In genomic region chr2:119025013-119025412, GRCh38 we compare ENCODE assay signal across 17 cellular contexts.
"Had no signal": no experiment of that assay in that cellular context is flagged by ENCODE, and none has a peak within 500 bp of the region (broad histone marks: within the 10 kb centered on the region; RNA-seq: fewer than 3 reads in every experiment).

No MANE protein-coding gene starts in this region.

- H3K4me1 ChIP-seq: lower lobe of right lung, prostate gland, right atrium auricular region, tibial artery had no signal

- DNase-seq: cortex of kidney; effector memory CD8-positive, alpha-beta T cell; erythroblast; hypothalamus; immature natural killer cell; kidney glomerular epithelial cell; left ventricle myocardium superior; lower lobe of right lung; naive B cell; stimulated activated CD4-positive, alpha-beta T cell treated with anti-CD3 and anti-CD28 coated beads, Interleukin-2, amount 100 ng/mL, for 24 hours; stimulated activated CD4-positive, alpha-beta T cell treated with anti-CD3 and anti-CD28 coated beads, Interleukin-4, amount 100 ng/mL, for 24 hours; stimulated activated naive CD8-positive, alpha-beta T cell treated with anti-CD3 and anti-CD28 coated beads, Interleukin-15, Interleukin-2, amounts not matched to agents 100 U/mL and 50 U/mL, for 24 hours; substantia nigra; testis; tibial artery had no signal

- H3K4me3 ChIP-seq: lower lobe of right lung, prostate gland, right atrium auricular region, testis, tibial artery had no signal

- H3K36me3 ChIP-seq: lower lobe of right lung, prostate gland, right atrium auricular region, tibial artery had no signal

- H3K9me3 ChIP-seq: lower lobe of right lung, prostate gland, right atrium auricular region, testis, tibial artery had no signal

- H3K27me3 ChIP-seq: right atrium auricular region, testis had no signal

- H3K27ac ChIP-seq: lower lobe of right lung, prostate gland, right atrium auricular region, testis, tibial artery had no signal
